Comparison of ENCODE assay signal across 1 cellular context in the genomic region with DNA sequence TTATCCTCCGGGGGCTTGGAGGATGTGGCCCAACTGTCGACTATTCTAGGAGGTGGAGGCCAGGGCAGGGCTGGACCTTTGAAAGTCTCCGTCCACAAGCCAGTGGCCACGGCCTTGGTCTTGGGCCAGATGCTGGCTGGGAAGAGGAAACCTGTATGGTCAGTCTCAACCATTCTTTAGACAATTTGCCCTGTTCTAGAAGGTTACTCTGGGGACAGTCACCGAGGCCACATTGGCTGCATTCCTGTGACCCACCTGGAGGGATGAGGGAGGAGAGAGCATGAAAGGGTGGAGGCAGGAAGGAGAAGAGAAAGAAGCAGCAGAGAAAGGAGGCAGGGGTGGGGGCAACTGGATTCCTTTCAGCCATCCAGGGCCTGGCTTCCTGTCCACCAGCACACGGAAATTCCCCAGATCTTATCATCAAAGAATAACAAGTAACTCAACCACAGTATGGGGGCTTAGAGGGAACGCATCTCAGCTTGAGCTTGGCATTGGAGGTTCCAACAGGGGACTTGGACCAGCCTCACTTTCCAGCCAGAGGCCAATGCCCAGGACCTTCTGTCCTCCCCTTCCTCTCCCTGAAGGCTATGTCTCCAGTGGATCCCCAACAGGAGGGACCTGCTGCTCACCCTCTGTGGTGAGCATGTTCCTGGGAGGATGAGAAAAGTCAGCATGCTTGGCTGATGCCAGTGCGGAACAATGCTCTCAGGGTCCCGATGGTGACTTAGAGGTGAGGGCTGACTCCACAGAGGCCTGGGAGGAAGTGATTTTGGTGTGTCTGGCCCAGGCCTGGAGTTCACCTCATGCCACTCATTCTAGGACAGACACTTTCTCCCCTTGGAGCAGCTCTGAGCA.
TF ChIP-seq lines count a peak whose summit lies in the region.

No MANE protein-coding gene starts in this region.

TF ChIP-seq in HepG2, 621 proteins besides CTCF, POLR2A, EP300 and RAD21 (continued from another document and continues in another):
- TF ChIP-seq, protein P1, sequence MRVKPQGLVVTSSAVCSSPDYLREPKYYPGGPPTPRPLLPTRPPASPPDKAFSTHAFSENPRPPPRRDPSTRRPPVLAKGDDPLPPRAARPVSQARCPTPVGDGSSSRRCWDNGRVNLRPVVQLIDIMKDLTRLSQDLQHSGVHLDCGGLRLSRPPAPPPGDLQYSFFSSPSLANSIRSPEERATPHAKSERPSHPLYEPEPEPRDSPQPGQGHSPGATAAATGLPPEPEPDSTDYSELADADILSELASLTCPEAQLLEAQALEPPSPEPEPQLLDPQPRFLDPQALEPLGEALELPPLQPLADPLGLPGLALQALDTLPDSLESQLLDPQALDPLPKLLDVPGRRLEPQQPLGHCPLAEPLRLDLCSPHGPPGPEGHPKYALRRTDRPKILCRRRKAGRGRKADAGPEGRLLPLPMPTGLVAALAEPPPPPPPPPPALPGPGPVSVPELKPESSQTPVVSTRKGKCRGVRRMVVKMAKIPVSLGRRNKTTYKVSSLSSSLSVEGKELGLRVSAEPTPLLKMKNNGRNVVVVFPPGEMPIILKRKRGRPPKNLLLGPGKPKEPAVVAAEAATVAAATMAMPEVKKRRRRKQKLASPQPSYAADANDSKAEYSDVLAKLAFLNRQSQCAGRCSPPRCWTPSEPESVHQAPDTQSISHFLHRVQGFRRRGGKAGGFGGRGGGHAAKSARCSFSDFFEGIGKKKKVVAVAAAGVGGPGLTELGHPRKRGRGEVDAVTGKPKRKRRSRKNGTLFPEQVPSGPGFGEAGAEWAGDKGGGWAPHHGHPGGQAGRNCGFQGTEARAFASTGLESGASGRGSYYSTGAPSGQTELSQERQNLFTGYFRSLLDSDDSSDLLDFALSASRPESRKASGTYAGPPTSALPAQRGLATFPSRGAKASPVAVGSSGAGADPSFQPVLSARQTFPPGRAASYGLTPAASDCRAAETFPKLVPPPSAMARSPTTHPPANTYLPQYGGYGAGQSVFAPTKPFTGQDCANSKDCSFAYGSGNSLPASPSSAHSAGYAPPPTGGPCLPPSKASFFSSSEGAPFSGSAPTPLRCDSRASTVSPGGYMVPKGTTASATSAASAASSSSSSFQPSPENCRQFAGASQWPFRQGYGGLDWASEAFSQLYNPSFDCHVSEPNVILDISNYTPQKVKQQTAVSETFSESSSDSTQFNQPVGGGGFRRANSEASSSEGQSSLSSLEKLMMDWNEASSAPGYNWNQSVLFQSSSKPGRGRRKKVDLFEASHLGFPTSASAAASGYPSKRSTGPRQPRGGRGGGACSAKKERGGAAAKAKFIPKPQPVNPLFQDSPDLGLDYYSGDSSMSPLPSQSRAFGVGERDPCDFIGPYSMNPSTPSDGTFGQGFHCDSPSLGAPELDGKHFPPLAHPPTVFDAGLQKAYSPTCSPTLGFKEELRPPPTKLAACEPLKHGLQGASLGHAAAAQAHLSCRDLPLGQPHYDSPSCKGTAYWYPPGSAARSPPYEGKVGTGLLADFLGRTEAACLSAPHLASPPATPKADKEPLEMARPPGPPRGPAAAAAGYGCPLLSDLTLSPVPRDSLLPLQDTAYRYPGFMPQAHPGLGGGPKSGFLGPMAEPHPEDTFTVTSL (CRISPR knock-in tag; IDR thresholded peaks at IDR 0.05; ENCODE audit: borderline replicate concordance): no peak
- TF ChIP-seq ZNF678 (CRISPR knock-in tag; IDR thresholded peaks at IDR 0.05) (no peak), ARNTL (CRISPR knock-in tag; IDR thresholded peaks at IDR 0.05) (0 out of 2 replicates have a peak, but pooled peaks have one; percentile 22), ZNF746 (CRISPR knock-in tag; IDR thresholded peaks at IDR 0.05) (0 out of 2 replicates have a peak, but pooled peaks have one; percentile 10), ZNF3 (CRISPR knock-in tag; IDR thresholded peaks at IDR 0.05) (no peak), ZNF773 (CRISPR knock-in tag; IDR thresholded peaks at IDR 0.05; ENCODE audit: borderline replicate concordance) (no peak), SP2 (CRISPR knock-in tag; IDR thresholded peaks at IDR 0.05) (peak; percentile 33; the same call in 1 of the 2 replicates), SKI (IDR thresholded peaks at IDR 0.05; ENCODE audit: partially characterized antibody) (no peak), ZNF460 (CRISPR knock-in tag; IDR thresholded peaks at IDR 0.05; ENCODE audit: borderline replicate concordance) (no peak), ZNF558 (CRISPR knock-in tag; IDR thresholded peaks at IDR 0.05; ENCODE audit: borderline replicate concordance) (no peak), ZNF431 (CRISPR knock-in tag; IDR thresholded peaks at IDR 0.05; ENCODE audit: borderline replicate concordance, low read depth) (no peak), ZNF709 (CRISPR knock-in tag; IDR thresholded peaks at IDR 0.05) (no peak), TSC22D2 (CRISPR knock-in tag; IDR thresholded peaks at IDR 0.05; ENCODE audit: borderline replicate concordance) (no peak), ISX (CRISPR knock-in tag; conservative IDR thresholded peaks at IDR 0.05) (no peak), ZFP62 (CRISPR knock-in tag; IDR thresholded peaks at IDR 0.05) (no peak), ARNT2 (CRISPR knock-in tag; IDR thresholded peaks at IDR 0.05; ENCODE audit: low read depth) (0 out of 2 replicates have a peak, but pooled peaks have one; percentile 38), SIX1 (CRISPR knock-in tag; IDR thresholded peaks at IDR 0.05; ENCODE audit: borderline replicate concordance) (no peak), ZNF619 (CRISPR knock-in tag; IDR thresholded peaks at IDR 0.05) (no peak; the same call in 1 of the 2 replicates), ELF1 (CRISPR knock-in tag; IDR thresholded peaks at IDR 0.05) (0 out of 2 replicates have a peak, but pooled peaks have one; percentile 38), HES4 (CRISPR knock-in tag; IDR thresholded peaks at IDR 0.05; ENCODE audit: borderline replicate concordance) (no peak)
- TF ChIP-seq, protein P2, sequence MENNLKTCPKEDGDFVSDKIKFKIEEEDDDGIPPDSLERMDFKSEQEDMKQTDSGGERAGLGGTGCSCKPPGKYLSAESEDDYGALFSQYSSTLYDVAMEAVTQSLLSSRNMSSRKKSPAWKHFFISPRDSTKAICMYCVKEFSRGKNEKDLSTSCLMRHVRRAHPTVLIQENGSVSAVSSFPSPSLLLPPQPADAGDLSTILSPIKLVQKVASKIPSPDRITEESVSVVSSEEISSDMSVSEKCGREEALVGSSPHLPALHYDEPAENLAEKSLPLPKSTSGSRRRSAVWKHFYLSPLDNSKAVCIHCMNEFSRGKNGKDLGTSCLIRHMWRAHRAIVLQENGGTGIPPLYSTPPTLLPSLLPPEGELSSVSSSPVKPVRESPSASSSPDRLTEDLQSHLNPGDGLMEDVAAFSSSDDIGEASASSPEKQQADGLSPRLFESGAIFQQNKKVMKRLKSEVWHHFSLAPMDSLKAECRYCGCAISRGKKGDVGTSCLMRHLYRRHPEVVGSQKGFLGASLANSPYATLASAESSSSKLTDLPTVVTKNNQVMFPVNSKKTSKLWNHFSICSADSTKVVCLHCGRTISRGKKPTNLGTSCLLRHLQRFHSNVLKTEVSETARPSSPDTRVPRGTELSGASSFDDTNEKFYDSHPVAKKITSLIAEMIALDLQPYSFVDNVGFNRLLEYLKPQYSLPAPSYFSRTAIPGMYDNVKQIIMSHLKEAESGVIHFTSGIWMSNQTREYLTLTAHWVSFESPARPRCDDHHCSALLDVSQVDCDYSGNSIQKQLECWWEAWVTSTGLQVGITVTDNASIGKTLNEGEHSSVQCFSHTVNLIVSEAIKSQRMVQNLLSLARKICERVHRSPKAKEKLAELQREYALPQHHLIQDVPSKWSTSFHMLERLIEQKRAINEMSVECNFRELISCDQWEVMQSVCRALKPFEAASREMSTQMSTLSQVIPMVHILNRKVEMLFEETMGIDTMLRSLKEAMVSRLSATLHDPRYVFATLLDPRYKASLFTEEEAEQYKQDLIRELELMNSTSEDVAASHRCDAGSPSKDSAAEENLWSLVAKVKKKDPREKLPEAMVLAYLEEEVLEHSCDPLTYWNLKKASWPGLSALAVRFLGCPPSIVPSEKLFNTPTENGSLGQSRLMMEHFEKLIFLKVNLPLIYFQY (CRISPR knock-in tag; IDR thresholded peaks at IDR 0.05; ENCODE audit: borderline replicate concordance): no peak
- TF ChIP-seq, protein P3, sequence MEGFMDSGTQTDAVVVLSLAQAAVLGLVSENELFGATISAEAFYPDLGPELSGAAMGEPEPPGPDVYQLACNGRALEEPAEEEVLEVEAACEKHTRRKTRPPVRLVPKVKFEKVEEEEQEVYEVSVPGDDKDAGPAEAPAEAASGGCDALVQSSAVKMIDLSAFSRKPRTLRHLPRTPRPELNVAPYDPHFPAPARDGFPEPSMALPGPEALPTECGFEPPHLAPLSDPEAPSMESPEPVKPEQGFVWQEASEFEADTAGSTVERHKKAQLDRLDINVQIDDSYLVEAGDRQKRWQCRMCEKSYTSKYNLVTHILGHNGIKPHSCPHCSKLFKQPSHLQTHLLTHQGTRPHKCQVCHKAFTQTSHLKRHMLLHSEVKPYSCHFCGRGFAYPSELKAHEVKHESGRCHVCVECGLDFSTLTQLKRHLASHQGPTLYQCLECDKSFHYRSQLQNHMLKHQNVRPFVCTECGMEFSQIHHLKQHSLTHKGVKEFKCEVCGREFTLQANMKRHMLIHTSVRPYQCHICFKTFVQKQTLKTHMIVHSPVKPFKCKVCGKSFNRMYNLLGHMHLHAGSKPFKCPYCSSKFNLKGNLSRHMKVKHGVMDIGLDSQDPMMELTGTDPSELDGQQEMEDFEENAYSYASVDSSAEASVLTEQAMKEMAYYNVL (CRISPR knock-in tag; IDR thresholded peaks at IDR 0.05; ENCODE audit: borderline replicate concordance): peak; percentile 97; the same call in 1 of the 2 replicates
- TF ChIP-seq, protein P4, sequence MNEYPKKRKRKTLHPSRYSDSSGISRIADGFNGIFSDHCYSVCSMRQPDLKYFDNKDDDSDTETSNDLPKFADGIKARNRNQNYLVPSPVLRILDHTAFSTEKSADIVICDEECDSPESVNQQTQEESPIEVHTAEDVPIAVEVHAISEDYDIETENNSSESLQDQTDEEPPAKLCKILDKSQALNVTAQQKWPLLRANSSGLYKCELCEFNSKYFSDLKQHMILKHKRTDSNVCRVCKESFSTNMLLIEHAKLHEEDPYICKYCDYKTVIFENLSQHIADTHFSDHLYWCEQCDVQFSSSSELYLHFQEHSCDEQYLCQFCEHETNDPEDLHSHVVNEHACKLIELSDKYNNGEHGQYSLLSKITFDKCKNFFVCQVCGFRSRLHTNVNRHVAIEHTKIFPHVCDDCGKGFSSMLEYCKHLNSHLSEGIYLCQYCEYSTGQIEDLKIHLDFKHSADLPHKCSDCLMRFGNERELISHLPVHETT (CRISPR knock-in tag; conservative IDR thresholded peaks at IDR 0.05): no peak
- TF ChIP-seq, protein P5, sequence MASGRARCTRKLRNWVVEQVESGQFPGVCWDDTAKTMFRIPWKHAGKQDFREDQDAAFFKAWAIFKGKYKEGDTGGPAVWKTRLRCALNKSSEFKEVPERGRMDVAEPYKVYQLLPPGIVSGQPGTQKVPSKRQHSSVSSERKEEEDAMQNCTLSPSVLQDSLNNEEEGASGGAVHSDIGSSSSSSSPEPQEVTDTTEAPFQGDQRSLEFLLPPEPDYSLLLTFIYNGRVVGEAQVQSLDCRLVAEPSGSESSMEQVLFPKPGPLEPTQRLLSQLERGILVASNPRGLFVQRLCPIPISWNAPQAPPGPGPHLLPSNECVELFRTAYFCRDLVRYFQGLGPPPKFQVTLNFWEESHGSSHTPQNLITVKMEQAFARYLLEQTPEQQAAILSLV (CRISPR knock-in tag; IDR thresholded peaks at IDR 0.05; ENCODE audit: borderline replicate concordance): no peak; the same call in 1 of the 2 replicates
- TF ChIP-seq, protein P6, sequence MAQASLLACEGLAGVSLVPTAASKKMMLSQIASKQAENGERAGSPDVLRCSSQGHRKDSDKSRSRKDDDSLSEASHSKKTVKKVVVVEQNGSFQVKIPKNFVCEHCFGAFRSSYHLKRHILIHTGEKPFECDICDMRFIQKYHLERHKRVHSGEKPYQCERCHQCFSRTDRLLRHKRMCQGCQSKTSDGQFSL (CRISPR knock-in tag; IDR thresholded peaks at IDR 0.05): no peak
- TF ChIP-seq, protein P7, sequence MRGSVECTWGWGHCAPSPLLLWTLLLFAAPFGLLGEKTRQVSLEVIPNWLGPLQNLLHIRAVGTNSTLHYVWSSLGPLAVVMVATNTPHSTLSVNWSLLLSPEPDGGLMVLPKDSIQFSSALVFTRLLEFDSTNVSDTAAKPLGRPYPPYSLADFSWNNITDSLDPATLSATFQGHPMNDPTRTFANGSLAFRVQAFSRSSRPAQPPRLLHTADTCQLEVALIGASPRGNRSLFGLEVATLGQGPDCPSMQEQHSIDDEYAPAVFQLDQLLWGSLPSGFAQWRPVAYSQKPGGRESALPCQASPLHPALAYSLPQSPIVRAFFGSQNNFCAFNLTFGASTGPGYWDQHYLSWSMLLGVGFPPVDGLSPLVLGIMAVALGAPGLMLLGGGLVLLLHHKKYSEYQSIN (CRISPR knock-in tag; IDR thresholded peaks at IDR 0.05; ENCODE audit: borderline replicate concordance): no peak
- TF ChIP-seq, protein P8, sequence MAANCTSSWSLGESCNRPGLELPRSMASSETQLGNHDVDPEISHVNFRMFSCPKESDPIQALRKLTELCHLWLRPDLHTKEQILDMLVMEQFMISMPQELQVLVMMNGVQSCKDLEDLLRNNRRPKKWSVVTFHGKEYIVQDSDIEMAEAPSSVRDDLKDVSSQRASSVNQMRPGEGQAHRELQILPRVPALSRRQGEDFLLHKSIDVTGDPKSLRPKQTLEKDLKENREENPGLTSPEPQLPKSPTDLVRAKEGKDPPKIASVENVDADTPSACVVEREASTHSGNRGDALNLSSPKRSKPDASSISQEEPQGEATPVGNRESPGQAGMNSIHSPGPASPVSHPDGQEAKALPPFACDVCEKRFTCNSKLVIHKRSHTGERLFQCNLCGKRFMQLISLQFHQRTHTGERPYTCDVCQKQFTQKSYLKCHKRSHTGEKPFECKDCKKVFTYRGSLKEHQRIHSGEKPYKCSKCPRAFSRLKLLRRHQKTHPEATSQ (CRISPR knock-in tag; IDR thresholded peaks at IDR 0.05; ENCODE audit: borderline replicate concordance): no peak; the same call in 1 of the 2 replicates
